24 cellular contexts compared by ENCODE assay signal in genomic region chr10:30133198-30133597, GRCh38.
"Had no signal": no experiment of that assay in that cellular context is flagged by ENCODE, and none has a peak within 500 bp of the region (broad histone marks: within the 10 kb centered on the region; RNA-seq: fewer than 3 reads in every experiment).

No MANE protein-coding gene starts in this region.

- H3K9me3 Mint-ChIP-seq: naive B cell; naive thymus-derived CD8-positive, alpha-beta T cell; natural killer cell treated with Interleukin-12 subunit alpha and Interleukin-12 subunit beta and Interleukin-15 and Interleukin-18, amount 100 ng/mL, for 72 hours; neural crest cell; stimulated activated effector memory CD8-positive, alpha-beta T cell treated with anti-CD3 and anti-CD28 coated beads, Interleukin-12 subunit alpha, Interleukin-12 subunit beta, amount 100 ng/mL, for 72 hours; stimulated activated naive B cell treated with anti-CD40 and anti-IgM and Interleukin-4, amounts not matched to agents 10 μg/mL and 1 μg/mL and 100 μg/mL, for 72 hours; stimulated activated naive CD8-positive, alpha-beta T cell treated with anti-CD3 and anti-CD28 coated beads, Interleukin-15, Interleukin-2, amounts not matched to agents 100 ng/mL and 50 ng/mL, for 24 hours had no signal

- H3K27me3 Mint-ChIP-seq: progenitor cell of endocrine pancreas; stimulated activated naive B cell treated with anti-CD40 and anti-IgM and Interleukin-4, amounts not matched to agents 10 μg/mL and 1 μg/mL and 100 μg/mL, for 72 hours had no signal

- DNase-seq: naive B cell; naive thymus-derived CD8-positive, alpha-beta T cell; occipital lobe; ovary; posterior cingulate gyrus; psoas muscle; right lobe of liver; sigmoid colon; small intestine; stimulated activated CD4-positive, alpha-beta T cell treated with anti-CD3 and anti-CD28 coated beads, Interleukin-15, amount 100 ng/mL, for 24 hours; stimulated activated CD4-positive, alpha-beta T cell treated with anti-CD3 and anti-CD28 coated beads, Interleukin-2, amount 100 ng/mL, for 24 hours; stimulated activated CD4-positive, alpha-beta T cell treated with anti-CD3 and anti-CD28 coated beads, Interleukin-2, amount 100 ng/mL, for 48 hours; stimulated activated CD4-positive, alpha-beta T cell treated with anti-CD3 and anti-CD28 coated beads, Interleukin-4, amount 100 ng/mL, for 24 hours; stimulated activated naive B cell treated with anti-CD40 and anti-IgM and Interleukin-4, amounts not matched to agents 10 μg/mL and 1 μg/mL and 100 μg/mL, for 72 hours; stimulated activated naive CD4-positive, alpha-beta T cell treated with Interleukin-2 at 50 U/mL for 16 hours; stomach; thyroid gland; trophoblast cell; upper lobe of left lung had no signal

- H3K27ac Mint-ChIP-seq: naive B cell; natural killer cell treated with Interleukin-12 subunit alpha and Interleukin-12 subunit beta and Interleukin-15 and Interleukin-18, amount 100 ng/mL, for 72 hours; progenitor cell of endocrine pancreas; stimulated activated effector memory CD8-positive, alpha-beta T cell treated with anti-CD3 and anti-CD28 coated beads, Interleukin-12 subunit alpha, Interleukin-12 subunit beta, amount 100 ng/mL, for 72 hours; stimulated activated naive B cell treated with anti-CD40 and anti-IgM and Interleukin-4, amounts not matched to agents 10 μg/mL and 1 μg/mL and 100 μg/mL, for 72 hours; stimulated activated naive CD8-positive, alpha-beta T cell treated with anti-CD3 and anti-CD28 coated beads, Interleukin-15, Interleukin-2, amounts not matched to agents 100 ng/mL and 50 ng/mL, for 24 hours had no signal

- H3K4me3 Mint-ChIP-seq: naive B cell; naive thymus-derived CD8-positive, alpha-beta T cell; natural killer cell treated with Interleukin-12 subunit alpha and Interleukin-12 subunit beta and Interleukin-15 and Interleukin-18, amount 100 ng/mL, for 72 hours; neural crest cell; stimulated activated effector memory CD8-positive, alpha-beta T cell treated with anti-CD3 and anti-CD28 coated beads, Interleukin-12 subunit alpha, Interleukin-12 subunit beta, amount 100 ng/mL, for 72 hours; stimulated activated naive B cell treated with anti-CD40 and anti-IgM and Interleukin-4, amounts not matched to agents 10 μg/mL and 1 μg/mL and 100 μg/mL, for 72 hours; stimulated activated naive CD8-positive, alpha-beta T cell treated with anti-CD3 and anti-CD28 coated beads, Interleukin-15, Interleukin-2, amounts not matched to agents 100 ng/mL and 50 ng/mL, for 24 hours had no signal

- ATAC-seq: naive thymus-derived CD8-positive, alpha-beta T cell; natural killer cell treated with Interleukin-12 subunit alpha and Interleukin-12 subunit beta and Interleukin-15 and Interleukin-18, amount 100 ng/mL, for 72 hours; psoas muscle; right lobe of liver; stimulated activated effector memory CD8-positive, alpha-beta T cell treated with anti-CD3 and anti-CD28 coated beads, Interleukin-12 subunit alpha, Interleukin-12 subunit beta, amount 100 ng/mL, for 72 hours; stimulated activated naive B cell treated with anti-CD40 and anti-IgM and Interleukin-4, amounts not matched to agents 10 μg/mL and 1 μg/mL and 100 μg/mL, for 72 hours had no signal

- H3K4me1 Mint-ChIP-seq: naive B cell; neural crest cell; stimulated activated effector memory CD8-positive, alpha-beta T cell treated with anti-CD3 and anti-CD28 coated beads, Interleukin-12 subunit alpha, Interleukin-12 subunit beta, amount 100 ng/mL, for 72 hours; stimulated activated naive B cell treated with anti-CD40 and anti-IgM and Interleukin-4, amounts not matched to agents 10 μg/mL and 1 μg/mL and 100 μg/mL, for 72 hours had no signal

- H3K36me3 Mint-ChIP-seq: naive B cell; naive thymus-derived CD8-positive, alpha-beta T cell; natural killer cell treated with Interleukin-12 subunit alpha and Interleukin-12 subunit beta and Interleukin-15 and Interleukin-18, amount 100 ng/mL, for 72 hours; stimulated activated effector memory CD8-positive, alpha-beta T cell treated with anti-CD3 and anti-CD28 coated beads, Interleukin-12 subunit alpha, Interleukin-12 subunit beta, amount 100 ng/mL, for 72 hours; stimulated activated naive B cell treated with anti-CD40 and anti-IgM and Interleukin-4, amounts not matched to agents 10 μg/mL and 1 μg/mL and 100 μg/mL, for 72 hours had no signal
